In genomic region chr12:64457466-64457865, GRCh38 we compare ENCODE assay signal across 15 cellular contexts. TPM values are rescaled to one million over a fixed set of nuclear protein-coding genes. Genes with fewer than 3 reads are reported as not detected.
DNase-seq lines count a peak whose midpoint lies in the region; ATAC-seq and TF ChIP-seq lines count a peak whose summit lies in the region.
"Had no signal": no experiment of that assay in that cellular context is flagged by ENCODE, and none has a peak within 500 bp of the region (broad histone marks: within the 10 kb centered on the region; RNA-seq: fewer than 3 reads in every experiment).

No MANE protein-coding gene starts in this region.

- H3K9me3 Mint-ChIP-seq in CD4-positive, alpha-beta T cell: no peaks in the 10 kb centered on the region
- H3K9me3 Mint-ChIP-seq in activated CD8-positive, alpha-beta T cell treated with anti-CD3 and anti-CD28 coated beads, Interleukin-2, amount 10 ng/mL, durations not matched to agents 7 days and 5 days (ENCODE audit: insufficient read depth): no peaks in the 10 kb centered on the region
- H3K9me3 Mint-ChIP-seq in naive thymus-derived CD4-positive, alpha-beta T cell: no peaks in the 10 kb centered on the region
- H3K9me3 Mint-ChIP-seq: activated naive CD4-positive, alpha-beta T cell treated with anti-CD3 and anti-CD28 coated beads, Interleukin-2, amount 50 U/mL, for 72 hours had no signal

- H3K36me3 Mint-ChIP-seq in CD4-positive, alpha-beta T cell (ENCODE audit: low read depth): peaks cover 21% of the 10 kb centered on the region
- H3K36me3 Mint-ChIP-seq in activated CD8-positive, alpha-beta T cell treated with anti-CD3 and anti-CD28 coated beads, Interleukin-2, amount 10 ng/mL, durations not matched to agents 7 days and 5 days (ENCODE audit: low read depth): peaks cover 43% of the 10 kb centered on the region
- peaks cover 0 to 23% (median 0%) of the 10 kb centered on the region in 5 donors for H3K36me3 Mint-ChIP-seq in naive thymus-derived CD4-positive, alpha-beta T cell

- ATAC-seq in CD4-positive, alpha-beta T cell (ENCODE audit: poor library complexity): no peak
- ATAC-seq in GM18907 (IDR thresholded peaks at IDR 0.05; ENCODE audit: unreplicated experiment) (peak; percentile 46), GM19023 (IDR thresholded peaks at IDR 0.05; ENCODE audit: unreplicated experiment) (no peak), GM21360 (IDR thresholded peaks at IDR 0.05; ENCODE audit: unreplicated experiment) (no peak)
- peak; percentile 16 for ATAC-seq in activated CD8-positive, alpha-beta T cell treated with anti-CD3 and anti-CD28 coated beads, Interleukin-2, amount 10 ng/mL, durations not matched to agents 7 days and 5 days
- no peak for ATAC-seq in naive thymus-derived CD4-positive, alpha-beta T cell

- in situ Hi-C loops in GM13976 (cut with MboI; ENCODE audit: low sequenced_read_pairs, unreplicated experiment): no loop called here

- no peaks in the 10 kb centered on the region for H3K36me3 ChIP-seq in naive thymus-derived CD4-positive, alpha-beta T cell (ENCODE audit: control insufficient read depth in 2 of 3, insufficient read depth in 3 of 3, low read length in 3 of 3)

- no peak overlapping the region for H3K4me3 ChIP-seq in naive thymus-derived CD4-positive, alpha-beta T cell (ENCODE audit: low read length)
- H3K4me3 ChIP-seq: skin epidermis, testis had no signal

- POLR2A ChIA-PET in CD4-positive, alpha-beta T cell (lab: Charles Lee): no interaction called here
- POLR2A ChIA-PET in activated CD8-positive, alpha-beta T cell treated with anti-CD3 and anti-CD28 coated beads, Interleukin-2, amount 10 ng/mL, durations not matched to agents 7 days and 5 days (lab: Charles Lee): no interaction called here
- POLR2A ChIA-PET in naive thymus-derived CD4-positive, alpha-beta T cell (lab: Charles Lee): interaction anchor here (0.5 to 0.7 kb wide), 2 partner anchors 157 to 211 kb away, joined by 4 read pairs; no protein-coding TSS in a partner anchor

- H3K4me1 Mint-ChIP-seq in CD4-positive, alpha-beta T cell (ENCODE audit: low read depth): peaks cover 58% of the 10 kb centered on the region
- H3K4me1 Mint-ChIP-seq in activated CD8-positive, alpha-beta T cell treated with anti-CD3 and anti-CD28 coated beads, Interleukin-2, amount 10 ng/mL, durations not matched to agents 7 days and 5 days (ENCODE audit: low read depth): peaks cover 42% of the 10 kb centered on the region
- H3K4me1 Mint-ChIP-seq in naive thymus-derived CD4-positive, alpha-beta T cell: peaks cover 30 to 56% (median 47%) of the 10 kb centered on the region in 7 donors

- no peaks in the 10 kb centered on the region for H3K27me3 Mint-ChIP-seq in CD4-positive, alpha-beta T cell
- no peaks in the 10 kb centered on the region for H3K27me3 Mint-ChIP-seq in activated CD8-positive, alpha-beta T cell treated with anti-CD3 and anti-CD28 coated beads, Interleukin-2, amount 10 ng/mL, durations not matched to agents 7 days and 5 days (ENCODE audit: low read depth)
- H3K27me3 Mint-ChIP-seq in naive thymus-derived CD4-positive, alpha-beta T cell: no peaks in the 10 kb centered on the region

- H3K4me3 Mint-ChIP-seq in CD4-positive, alpha-beta T cell: peak overlapping the region; percentile 31
- H3K4me3 Mint-ChIP-seq in activated CD8-positive, alpha-beta T cell treated with anti-CD3 and anti-CD28 coated beads, Interleukin-2, amount 10 ng/mL, durations not matched to agents 7 days and 5 days: no peak overlapping the region
- peak overlapping the region in 3 of 10 donors; percentile 6 to 53 (median 14) for H3K4me3 Mint-ChIP-seq in naive thymus-derived CD4-positive, alpha-beta T cell

- no peaks in the 10 kb centered on the region for H3K27me3 ChIP-seq in CD4-positive, alpha-beta T cell (ENCODE audit: control insufficient read depth, insufficient read depth, low read length)
- no peaks in the 10 kb centered on the region for H3K27me3 ChIP-seq in naive thymus-derived CD4-positive, alpha-beta T cell (ENCODE audit: control insufficient read depth in 2 of 2, insufficient read depth in 2 of 2, low read length in 2 of 2)
- H3K27me3 ChIP-seq: testis had no signal

- H3K27ac Mint-ChIP-seq in CD4-positive, alpha-beta T cell: peak overlapping the region; percentile 91
- peak overlapping the region; percentile 68 for H3K27ac Mint-ChIP-seq in activated CD8-positive, alpha-beta T cell treated with anti-CD3 and anti-CD28 coated beads, Interleukin-2, amount 10 ng/mL, durations not matched to agents 7 days and 5 days
- H3K27ac Mint-ChIP-seq in naive thymus-derived CD4-positive, alpha-beta T cell: peak overlapping the region; percentile 11 to 94 (median 59)

- CTCF ChIA-PET in CD4-positive, alpha-beta T cell (lab: Charles Lee): interaction anchor here (1.1 kb wide), 2 partner anchors 13 to 29 kb away, joined by 3 read pairs; no protein-coding TSS in a partner anchor
- CTCF ChIA-PET in activated CD8-positive, alpha-beta T cell treated with anti-CD3 and anti-CD28 coated beads, Interleukin-2, amount 10 ng/mL, durations not matched to agents 7 days and 5 days (lab: Charles Lee): interaction anchor here (1.0 kb wide), 1 partner anchor 24 kb away, joined by 4 read pairs; no protein-coding TSS in a partner anchor
- CTCF ChIA-PET in naive thymus-derived CD4-positive, alpha-beta T cell (lab: Charles Lee): no interaction called here

- intact Hi-C loops in CD4-positive, alpha-beta T cell (cut with DNase I, micrococcal nuclease): loop anchor here (5.0 to 10.0 kb wide), 3 partner anchors 150 to 300 kb away; partner anchors contain the start of gene GNS (in 1 of the 2)
- intact Hi-C loops in naive thymus-derived CD4-positive, alpha-beta T cell (cut with micrococcal nuclease): loop anchor here in 1 of 2 donors (10.0 kb wide), 1 partner anchor 1853 kb away; no protein-coding TSS in a partner anchor

- no peak overlapping the region for H3K27ac ChIP-seq in CD4-positive, alpha-beta T cell (ENCODE audit: low read depth, low read length)
- H3K27ac ChIP-seq in naive thymus-derived CD4-positive, alpha-beta T cell (ENCODE audit: low read depth, low read length): peak overlapping the region; percentile 35

- no peaks in the 10 kb centered on the region for H3K9me3 ChIP-seq in CD4-positive, alpha-beta T cell (ENCODE audit: control insufficient read depth, low read length)
- H3K9me3 ChIP-seq in naive thymus-derived CD4-positive, alpha-beta T cell (ENCODE audit: control insufficient read depth in 2 of 3, low read length in 3 of 3): no peaks in the 10 kb centered on the region
- H3K9me3 ChIP-seq: testis had no signal

- TF ChIP-seq CTCF in CD4-positive, alpha-beta T cell (IDR thresholded peaks at IDR 0.05): no peak
- TF ChIP-seq CTCF in GM13976 (IDR thresholded peaks at IDR 0.05; ENCODE audit: borderline replicate concordance, control extremely low read depth, extremely low read depth, insufficient read depth, missing control alignments): no peak

- H3K4me1 ChIP-seq in naive thymus-derived CD4-positive, alpha-beta T cell (ENCODE audit: control insufficient read depth in 2 of 2, insufficient read depth in 2 of 2, low read length in 2 of 2): peaks cover 14 to 30% of the 10 kb centered on the region in 2 donors

- DNase-seq in CD4-positive, alpha-beta T cell: no peak
- DNase-seq in activated CD8-positive, alpha-beta T cell treated with anti-CD3 and anti-CD28 coated beads, Interleukin-2, amount 10 ng/mL, durations not matched to agents 7 days and 5 days: no peak
- no peak for DNase-seq in naive thymus-derived CD4-positive, alpha-beta T cell
- DNase-seq in GM13976 (ENCODE audit: low spot score) (no peak), SIG-M5 (lab: John Stamatoyannopoulos, UW) (no peak)
- DNase-seq: activated CD4-positive, alpha-beta T cell treated with anti-CD3 and anti-CD28 coated beads for 1 hour; COR-L47; NCI-H2171; nucleus accumbens; testis had no signal

RNA-seq across cellular contexts. Expression of gene TBK1, which starts 5.5 kb away (rescaled TPM):
- total RNA-seq in CD4-positive, alpha-beta T cell: 1 to 10 TPM; 5.6 to 7.2 TPM
- 10 to 100 TPM; 25.0 to 31.7 TPM for total RNA-seq in activated CD8-positive, alpha-beta T cell treated with anti-CD3 and anti-CD28 coated beads, Interleukin-2, amount 10 ng/mL, durations not matched to agents 7 days and 5 days
- total RNA-seq in naive thymus-derived CD4-positive, alpha-beta T cell: 10 to 100 TPM in 4 of 5 experiments, 1 to 10 TPM in 1; 9.0 to 34.0 (median 12.1) TPM
- 1 to 10 TPM; 3.1 to 4.0 TPM for polyA plus RNA-seq in naive thymus-derived CD4-positive, alpha-beta T cell

RNA-seq across cellular contexts. Expression of gene XPOT, which starts 53.3 kb away (rescaled TPM):
- total RNA-seq in CD4-positive, alpha-beta T cell: 10 to 100 TPM; 39.6 to 40.0 TPM
- 100 to 1,000 TPM; 102 to 110 TPM for total RNA-seq in activated CD8-positive, alpha-beta T cell treated with anti-CD3 and anti-CD28 coated beads, Interleukin-2, amount 10 ng/mL, durations not matched to agents 7 days and 5 days
- 100 to 1,000 TPM in 1 of 5 experiments, 10 to 100 TPM in 4; 46.6 to 118 (median 75.1) TPM for total RNA-seq in naive thymus-derived CD4-positive, alpha-beta T cell
- polyA plus RNA-seq in naive thymus-derived CD4-positive, alpha-beta T cell: 10 to 100 TPM; 24.8 to 34.1 TPM

Comparison
In these comparisons a context has a peak if more than half of its experiments do, and no peak if none do; other contexts are left out.
1. ATAC-seq: peak in GM18907 (single experiment) and activated CD8-positive, alpha-beta T cell treated with anti-CD3 and anti-CD28 coated beads, Interleukin-2, amount 10 ng/mL, durations not matched to agents 7 days and 5 days (single experiment); none in CD4-positive, alpha-beta T cell (single experiment), naive thymus-derived CD4-positive, alpha-beta T cell (single experiment), GM19023 (single experiment) and GM21360 (single experiment).
2. Peak in every context shown above with its lines, with median percentiles within 50 percentile points of each other: H3K27ac Mint-ChIP-seq.